In the genomic region with DNA sequence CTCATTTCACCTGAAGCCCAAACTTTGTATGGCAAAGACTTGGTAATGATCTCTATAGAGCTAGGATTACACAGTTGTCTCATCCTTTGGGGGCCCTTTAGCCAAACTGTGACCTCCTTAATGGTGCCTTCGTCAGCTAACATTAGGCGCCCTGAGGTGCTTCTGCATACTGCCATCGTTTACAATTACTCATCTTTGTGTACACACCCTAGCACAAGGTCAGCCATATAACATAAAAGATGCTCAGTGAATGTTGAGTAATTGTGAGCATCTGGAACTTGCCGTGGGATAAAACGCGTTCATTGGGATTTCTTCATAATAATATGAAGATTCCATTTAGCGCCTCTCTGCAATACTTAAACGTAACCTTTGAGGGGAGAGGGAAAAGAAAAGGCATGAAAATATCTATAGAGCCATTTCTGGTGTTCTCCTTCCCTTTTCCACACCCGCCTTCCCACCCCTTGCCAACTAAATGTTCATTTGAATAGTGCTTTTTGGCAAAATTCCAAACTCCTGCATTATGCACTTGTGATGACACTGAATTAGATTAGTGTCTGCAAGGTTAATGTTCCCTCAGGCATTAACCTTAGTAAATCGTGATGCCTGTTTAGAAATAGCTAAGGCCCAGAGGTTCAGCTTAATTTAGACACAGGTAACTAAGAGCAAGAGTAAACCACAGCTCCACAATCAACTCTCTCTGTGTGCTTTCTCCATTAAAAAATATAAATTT, we compare ENCODE assay signal across 8 cellular contexts. TPM values are rescaled to one million over a fixed set of nuclear protein-coding genes. Genes with fewer than 3 reads are reported as not detected.
DNase-seq lines count a peak whose midpoint lies in the region; ATAC-seq and TF ChIP-seq lines count a peak whose summit lies in the region.

No MANE protein-coding gene starts in this region.

- ATAC-seq in left cardiac atrium, result no peak
- ATAC-seq in HG03457 (IDR thresholded peaks at IDR 0.05; ENCODE audit: unreplicated experiment), result no peak

- H3K79me2 ChIP-seq in neural progenitor cell (ENCODE audit: low read depth), result peaks cover 42% of the 10 kb centered on the region

- no peaks in the 10 kb centered on the region for H3K27me3 ChIP-seq in cardiac muscle cell
- H3K27me3 ChIP-seq in NT2/D1 (ENCODE audit: insufficient read depth, insufficient read length), result no peaks in the 10 kb centered on the region
- no peaks in the 10 kb centered on the region for H3K27me3 ChIP-seq in effector memory CD4-positive, alpha-beta T cell (replicated peaks; ENCODE audit: control insufficient read depth, insufficient read depth, low read length, poor library complexity, severe bottlenecking)
- no peaks in the 10 kb centered on the region for H3K27me3 ChIP-seq in neural progenitor cell

- H3K9me3 ChIP-seq in cardiac muscle cell (ENCODE audit: low read depth), result no peaks in the 10 kb centered on the region
- H3K9me3 ChIP-seq in NT2/D1 (ENCODE audit: insufficient read depth, low read length), result no peaks in the 10 kb centered on the region
- no peaks in the 10 kb centered on the region for H3K9me3 ChIP-seq in effector memory CD4-positive, alpha-beta T cell (ENCODE audit: control insufficient read depth, low read length)
- H3K9me3 ChIP-seq in neural progenitor cell (ENCODE audit: low read depth), result no peaks in the 10 kb centered on the region

- peak overlapping the region; percentile 85 for H3K4me2 ChIP-seq in neural progenitor cell

- DNase-seq in cardiac muscle cell (ENCODE audit: low read depth in 1 of 2, low spot score in 1 of 2) (no peak), left cardiac atrium (no peak), NT2/D1 (ENCODE audit: low read depth, low spot score) (no peak), neural progenitor cell (ENCODE audit: low spot score) (no peak), C1 segment of cervical spinal cord (lab: John Stamatoyannopoulos, UW) (no peak), T1000 (lab: John Stamatoyannopoulos, UW) (no peak)
- no peak for DNase-seq in effector memory CD4-positive, alpha-beta T cell

- H3K9me3 Mint-ChIP-seq in neural progenitor cell, result no peaks in the 10 kb centered on the region

- H3K27ac Mint-ChIP-seq in neural progenitor cell, result peak overlapping the region; percentile 95

- peaks cover 24% of the 10 kb centered on the region for H4K20me1 ChIP-seq in neural progenitor cell (ENCODE audit: low read depth)

- peak overlapping the region; percentile 98 for H2AFZ ChIP-seq in neural progenitor cell (replicated peaks)

- H3K4me3 ChIP-seq in cardiac muscle cell (peak overlapping the region; percentile 91), NT2/D1 (ENCODE audit: insufficient read length, low read depth) (peak overlapping the region; percentile 73), neural progenitor cell (peak overlapping the region; percentile 85)
- H3K4me3 ChIP-seq in effector memory CD4-positive, alpha-beta T cell (ENCODE audit: insufficient read depth, low read depth, low read length, poor library complexity, severe bottlenecking), result peak overlapping the region; percentile 86

- H3F3A ChIP-seq in neural progenitor cell (ENCODE audit: low read depth), result peaks cover 11% of the 10 kb centered on the region

- H3K27ac ChIP-seq in cardiac muscle cell (peak overlapping the region; percentile 97), neural progenitor cell (no peak overlapping the region)
- peak overlapping the region; percentile 91 for H3K27ac ChIP-seq in effector memory CD4-positive, alpha-beta T cell (ENCODE audit: insufficient read depth, low read length, poor library complexity, severe bottlenecking)

- H3K27me3 Mint-ChIP-seq in neural progenitor cell (ENCODE audit: insufficient read depth, low read depth), result no peaks in the 10 kb centered on the region

- intact Hi-C loops in left cardiac atrium (cut with DNase I), result no loop called here

- H3K4me1 Mint-ChIP-seq in neural progenitor cell, result peaks cover 23% of the 10 kb centered on the region

- H3K9ac ChIP-seq in NT2/D1 (ENCODE audit: insufficient read length, low read depth), result peak overlapping the region; percentile 97
- H3K9ac ChIP-seq in neural progenitor cell, result peak overlapping the region; percentile 81

- H3K4me1 ChIP-seq in cardiac muscle cell (ENCODE audit: low read depth) (peaks cover 5% of the 10 kb centered on the region), NT2/D1 (ENCODE audit: insufficient read depth, insufficient read length) (no peaks in the 10 kb centered on the region), neural progenitor cell (peaks cover 12% of the 10 kb centered on the region)
- peaks cover 20% of the 10 kb centered on the region for H3K4me1 ChIP-seq in effector memory CD4-positive, alpha-beta T cell (ENCODE audit: control insufficient read depth, insufficient read depth, low read length, poor library complexity, severe bottlenecking)

- H3K36me3 Mint-ChIP-seq in neural progenitor cell, result peaks cover 9% of the 10 kb centered on the region

- H3K36me3 ChIP-seq in cardiac muscle cell (no peaks in the 10 kb centered on the region), NT2/D1 (ENCODE audit: insufficient read depth, insufficient read length, low read length) (peaks cover 13% of the 10 kb centered on the region), neural progenitor cell (no peaks in the 10 kb centered on the region)
- H3K36me3 ChIP-seq in effector memory CD4-positive, alpha-beta T cell (ENCODE audit: control insufficient read depth, insufficient read depth, low read length), result no peaks in the 10 kb centered on the region

- TF ChIP-seq CTCF in cardiac muscle cell (IDR thresholded peaks at IDR 0.05; ENCODE audit: low read depth, low read length) (no peak), neural progenitor cell (IDR thresholded peaks at IDR 0.05) (no peak)

- H3K4me3 Mint-ChIP-seq in neural progenitor cell, result peak overlapping the region; percentile 93

RNA-seq across cellular contexts. Expression of a gene that starts 1.0 kb away (rescaled TPM):
- total RNA-seq in cardiac muscle cell (20.0 and 29.4 TPM in 2 replicates), left cardiac atrium (10 to 100 TPM; 42.3 to 42.6 TPM), neural progenitor cell (ENCODE audit: low replicate concordance) (24.2 and 37.1 TPM in 2 replicates)
- polyA plus RNA-seq in cardiac muscle cell, result 26.1 and 40.4 TPM in 2 replicates
